In genomic region chr17:17609121-17609520, GRCh38 we compare ENCODE assay signal across 2 cellular contexts.
TF ChIP-seq lines count a peak whose summit lies in the region.

No MANE protein-coding gene starts in this region.

TF ChIP-seq in IMR-90, 13 proteins besides CTCF, POLR2A, EP300 and RAD21:
- TF ChIP-seq NFE2L2 (IDR thresholded peaks at IDR 0.05; ENCODE audit: low read depth, low read length) = no peak
- TF ChIP-seq RCOR1 (IDR thresholded peaks at IDR 0.05; ENCODE audit: insufficient replicate concordance, low read length) = no peak
- TF ChIP-seq CHD1 (IDR thresholded peaks at IDR 0.05; ENCODE audit: low read depth, low read length) = no peak
- peak; percentile 36; the same call in 1 of the 2 replicates for TF ChIP-seq USF2 (IDR thresholded peaks at IDR 0.05; ENCODE audit: low read depth, low read length)
- TF ChIP-seq MAFK (IDR thresholded peaks at IDR 0.05; ENCODE audit: low read depth, low read length) = no peak
- no peak for TF ChIP-seq MAZ (IDR thresholded peaks at IDR 0.05; ENCODE audit: borderline replicate concordance, low read depth, low read length)
- no peak for TF ChIP-seq BHLHE40 (IDR thresholded peaks at IDR 0.05; ENCODE audit: low read depth, low read length)
- no peak for TF ChIP-seq RFX5 (IDR thresholded peaks at IDR 0.05; ENCODE audit: low read depth, low read length)

TF ChIP-seq in SK-N-SH, 30 proteins besides CTCF, POLR2A, EP300 and RAD21:
- TF ChIP-seq TCF12 (IDR thresholded peaks at IDR 0.05) = no peak
- peak; percentile 77; the same call in 1 of the 2 replicates for TF ChIP-seq USF1 (IDR thresholded peaks at IDR 0.05; ENCODE audit: borderline replicate concordance, low read depth)
TF ChIP-seq in SK-N-SH: peak in this region for 1.
